10 cellular contexts compared by ENCODE assay signal in the genomic region with DNA sequence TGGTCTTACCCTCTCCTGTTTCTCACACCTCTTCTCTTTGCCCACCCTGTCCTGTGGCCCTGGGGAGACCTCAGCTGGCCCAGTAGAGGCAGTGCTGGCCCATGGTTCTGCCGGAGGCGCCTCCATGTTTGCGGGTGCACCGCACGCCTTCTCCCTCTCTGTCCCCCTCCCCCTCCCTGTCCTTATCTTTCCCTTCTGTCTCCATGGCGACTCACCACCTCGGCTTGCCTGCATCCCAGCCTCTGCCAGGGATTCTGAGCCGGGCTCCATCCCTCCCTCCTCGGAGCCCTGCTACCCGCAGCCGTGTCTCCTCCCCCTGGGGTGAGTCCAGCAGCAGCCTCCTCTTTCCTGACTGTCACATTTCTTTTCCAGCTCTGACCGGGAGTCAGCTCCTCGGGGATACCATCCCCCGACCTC. TPM values are rescaled to one million over a fixed set of nuclear protein-coding genes. Genes with fewer than 3 reads are reported as not detected.
A peak's percentile ranks its signal among the peaks of the same experiment; 100 is the strongest.
DNase-seq lines count a peak whose midpoint lies in the region; ATAC-seq, FAIRE-seq and TF ChIP-seq lines count a peak whose summit lies in the region.
"Had no signal": no experiment of that assay in that cellular context is flagged by ENCODE, and none has a peak within 500 bp of the region (broad histone marks: within the 10 kb centered on the region; RNA-seq: fewer than 3 reads in every experiment).

Gene RNF112, plus strand, starts transcription at position 358 of the 417 bp plus-strand sequence. CDS start 177 bp downstream, outside the sequence.

- intact Hi-C loops in endothelial cell of umbilical vein (cut with micrococcal nuclease) = no loop called here

- peak within 1 kb of the TSS; percentile 24 for H2AFZ ChIP-seq in endothelial cell of umbilical vein (ENCODE audit: low read depth, low read length)

- H3K27ac Mint-ChIP-seq in stimulated activated naive CD8-positive, alpha-beta T cell treated with anti-CD3 and anti-CD28 coated beads, Interleukin-15, amount 100 ng/mL, for 72 hours = peak within 1 kb of the TSS; percentile 6 to 35
- H3K27ac Mint-ChIP-seq: dendritic cell treated with granulocyte-macrophage colony-stimulating factor and Interleukin-4, amounts not matched to agents 40 ng/mL and 50 ng/mL, for 4 days had no signal

- no peaks in the 10 kb centered on the region for H4K20me1 ChIP-seq in endothelial cell of umbilical vein (replicated peaks; ENCODE audit: control insufficient read depth, extremely low read depth, insufficient read depth, low read length)

- no peaks in the 10 kb centered on the region for H3K36me3 ChIP-seq in endothelial cell of umbilical vein (ENCODE audit: control insufficient read depth in 2 of 2, extremely low read depth in 1 of 2, insufficient read depth in 2 of 2, low read length in 2 of 2)

- no peak within 1 kb of the TSS for H3K4me2 ChIP-seq in endothelial cell of umbilical vein (ENCODE audit: insufficient read depth, low read length)

- no peak within 1 kb of the TSS for H3K27ac ChIP-seq in endothelial cell of umbilical vein (ENCODE audit: insufficient read depth, low read depth, low read length)

- no peak for TF ChIP-seq CTCF in endothelial cell of umbilical vein (IDR thresholded peaks at IDR 0.05; ENCODE audit: extremely low read depth in 1 of 2, insufficient read depth in 1 of 2, low read depth in 1 of 2, low read length in 2 of 2)

- no peaks in the 10 kb centered on the region for H3K4me1 ChIP-seq in endothelial cell of umbilical vein (ENCODE audit: control insufficient read depth, extremely low read depth, insufficient read depth, low read length)

- H3K9ac ChIP-seq in endothelial cell of umbilical vein (replicated peaks; ENCODE audit: extremely low read depth, insufficient read depth, low read length) = no peak within 1 kb of the TSS

- H3K9me3 Mint-ChIP-seq in stimulated activated naive CD8-positive, alpha-beta T cell treated with anti-CD3 and anti-CD28 coated beads, Interleukin-15, amount 100 ng/mL, for 72 hours = no peaks in the 10 kb centered on the region
- H3K9me3 Mint-ChIP-seq: dendritic cell treated with granulocyte-macrophage colony-stimulating factor and Interleukin-4, amounts not matched to agents 40 ng/mL and 50 ng/mL, for 4 days had no signal

- H3K9me1 ChIP-seq in endothelial cell of umbilical vein (replicated peaks; ENCODE audit: control insufficient read depth, extremely low read depth, insufficient read depth, low read length) = no peaks in the 10 kb centered on the region

- BruUV-seq in endothelial cell of umbilical vein (replicated peaks; lab: Mats Ljungman, UMichigan) = no TSS peak

- dilution Hi-C loops in endothelial cell of umbilical vein (cut with MboI; ENCODE audit: extremely low pct_ligation_motif_present, low sequenced_read_pairs) = no loop called here

- no peak for ATAC-seq in stimulated activated naive CD8-positive, alpha-beta T cell treated with anti-CD3 and anti-CD28 coated beads, Interleukin-15, amount 100 ng/mL, for 72 hours
- ATAC-seq in stimulated activated naive CD8-positive, alpha-beta T cell treated with anti-CD3 and anti-CD28 coated beads, Interleukin-15, Interleukin-2, amounts not matched to agents 100 U/mL and 50 U/mL, for 24 hours = no peak
- ATAC-seq in GM21619 (IDR thresholded peaks at IDR 0.05; ENCODE audit: unreplicated experiment) (no peak), HG03571 (IDR thresholded peaks at IDR 0.05; ENCODE audit: unreplicated experiment) (no peak)

- no peak within 1 kb of the TSS for H3K4me3 Mint-ChIP-seq in stimulated activated naive CD8-positive, alpha-beta T cell treated with anti-CD3 and anti-CD28 coated beads, Interleukin-15, amount 100 ng/mL, for 72 hours
- H3K4me3 Mint-ChIP-seq: dendritic cell treated with granulocyte-macrophage colony-stimulating factor and Interleukin-4, amounts not matched to agents 40 ng/mL and 50 ng/mL, for 4 days had no signal

- no peak within 1 kb of the TSS for H3K4me3 ChIP-seq in endothelial cell of umbilical vein (replicated peaks in 1 of 3; ENCODE audit: insufficient read depth in 1 of 3, low read depth in 1 of 3, low read length in 3 of 3)

- H3K4me1 Mint-ChIP-seq in stimulated activated naive CD8-positive, alpha-beta T cell treated with anti-CD3 and anti-CD28 coated beads, Interleukin-15, amount 100 ng/mL, for 72 hours = no peaks in the 10 kb centered on the region

- H3K9me3 ChIP-seq in endothelial cell of umbilical vein (replicated peaks; ENCODE audit: control insufficient read depth, insufficient read depth, low read length) = no peaks in the 10 kb centered on the region

- no peak for TF ChIP-seq POLR2A in endothelial cell of umbilical vein (IDR thresholded peaks at IDR 0.05; ENCODE audit: low read depth, low read length)

- POLR2A ChIA-PET in endothelial cell of umbilical vein (lab: Charles Lee) = no interaction called here

- DNase-seq in stimulated activated naive CD8-positive, alpha-beta T cell treated with anti-CD3 and anti-CD28 coated beads, Interleukin-15, amount 100 ng/mL, for 72 hours = no peak
- DNase-seq in stimulated activated naive CD8-positive, alpha-beta T cell treated with anti-CD3 and anti-CD28 coated beads, Interleukin-15, Interleukin-2, amounts not matched to agents 100 U/mL and 50 U/mL, for 24 hours = no peak
- DNase-seq in endothelial cell of umbilical vein (ENCODE audit: low read depth, low spot score) = no peak
- peak; percentile 22 for DNase-seq in midbrain (lab: John Stamatoyannopoulos, UW)
- DNase-seq in stimulated activated CD4-positive, alpha-beta T cell treated with anti-CD3 and anti-CD28 coated beads, Interleukin-2, amount 100 ng/mL, for 48 hours = no peak
- DNase-seq in NCI-H345 treated with DMSO at 0.1 percent for 48 hours (lab: John Stamatoyannopoulos, UW; ENCODE audit: unreplicated experiment) = no peak
- DNase-seq: activated CD4-positive, alpha-beta T cell treated with anti-CD3 and anti-CD28 coated beads for 1 hour had no signal

- H3K79me2 ChIP-seq in endothelial cell of umbilical vein (ENCODE audit: control insufficient read depth, insufficient read depth, low read length) = no peaks in the 10 kb centered on the region

- H3K27me3 ChIP-seq in endothelial cell of umbilical vein (ENCODE audit: control insufficient read depth in 2 of 2, insufficient read depth in 2 of 2, low read length in 2 of 2) = peaks cover 4 to 7% of the 10 kb centered on the region in 2 experiments

- no peak for FAIRE-seq in endothelial cell of umbilical vein (lab: Jason Lieb, UNC)

- CTCF ChIA-PET in endothelial cell of umbilical vein (lab: Charles Lee) = interaction anchor here (1.1 kb wide), 1 partner anchor 48 kb away, joined by 4 read pairs; no protein-coding TSS in a partner anchor

- peaks cover 16% of the 10 kb centered on the region for H3K27me3 Mint-ChIP-seq in stimulated activated naive CD8-positive, alpha-beta T cell treated with anti-CD3 and anti-CD28 coated beads, Interleukin-15, amount 100 ng/mL, for 72 hours

TF ChIP-seq in endothelial cell of umbilical vein, 7 proteins besides CTCF, POLR2A, EP300 and RAD21:
- no peak for TF ChIP-seq JUN (IDR thresholded peaks at IDR 0.05; ENCODE audit: borderline replicate concordance, insufficient read depth, insufficient read length, low read depth)
- no peak for TF ChIP-seq POLR2AphosphoS5 (IDR thresholded peaks at IDR 0.05; ENCODE audit: insufficient read depth, low read depth, low read length)
- TF ChIP-seq EZH2 (IDR thresholded peaks at IDR 0.05; ENCODE audit: borderline replicate concordance, low read depth, low read length, severe bottlenecking) = no peak
- TF ChIP-seq MYC (IDR thresholded peaks at IDR 0.05; ENCODE audit: low read depth, low read length) = no peak
- no peak for TF ChIP-seq FOS (IDR thresholded peaks at IDR 0.05; ENCODE audit: borderline replicate concordance, insufficient read depth, low read length)
- TF ChIP-seq GATA2 (IDR thresholded peaks at IDR 0.05; ENCODE audit: insufficient read depth, insufficient read length, low read depth, low read length) = no peak
- no peak for TF ChIP-seq MAX (IDR thresholded peaks at IDR 0.05; ENCODE audit: insufficient read depth, insufficient read length)

RNA-seq across cellular contexts. Expression of gene RNF112, which starts in this region (rescaled TPM):
- 0.11 TPM in 1 of 2 replicates, not detected in the other for total RNA-seq in endothelial cell of umbilical vein
- polyA plus RNA-seq in endothelial cell of umbilical vein = 0.05 and 0.06 TPM in 2 replicates
- polyA plus RNA-seq in endothelial cell of umbilical vein (2011; cell fraction: cytosol; rRNA removed) = 0.03 TPM in 2 replicates
- 0.28 and 1.1 TPM in 2 replicates for polyA plus RNA-seq in endothelial cell of umbilical vein (2011; cell fraction: nucleus; rRNA removed)
- polyA plus RNA-seq in endothelial cell of umbilical vein (2012) = 0.11 and 0.12 TPM in 2 replicates
- not detected in 2 replicates for polyA minus RNA-seq in endothelial cell of umbilical vein
- polyA minus RNA-seq in endothelial cell of umbilical vein (2011; cell fraction: cytosol; rRNA and poly(A)+ RNA removed) = not detected
- polyA minus RNA-seq in endothelial cell of umbilical vein (2011; cell fraction: nucleus; rRNA and poly(A)+ RNA removed) = not detected in 2 replicates
